Comparison of ENCODE assay signal across 21 cellular contexts in the genomic region with DNA sequence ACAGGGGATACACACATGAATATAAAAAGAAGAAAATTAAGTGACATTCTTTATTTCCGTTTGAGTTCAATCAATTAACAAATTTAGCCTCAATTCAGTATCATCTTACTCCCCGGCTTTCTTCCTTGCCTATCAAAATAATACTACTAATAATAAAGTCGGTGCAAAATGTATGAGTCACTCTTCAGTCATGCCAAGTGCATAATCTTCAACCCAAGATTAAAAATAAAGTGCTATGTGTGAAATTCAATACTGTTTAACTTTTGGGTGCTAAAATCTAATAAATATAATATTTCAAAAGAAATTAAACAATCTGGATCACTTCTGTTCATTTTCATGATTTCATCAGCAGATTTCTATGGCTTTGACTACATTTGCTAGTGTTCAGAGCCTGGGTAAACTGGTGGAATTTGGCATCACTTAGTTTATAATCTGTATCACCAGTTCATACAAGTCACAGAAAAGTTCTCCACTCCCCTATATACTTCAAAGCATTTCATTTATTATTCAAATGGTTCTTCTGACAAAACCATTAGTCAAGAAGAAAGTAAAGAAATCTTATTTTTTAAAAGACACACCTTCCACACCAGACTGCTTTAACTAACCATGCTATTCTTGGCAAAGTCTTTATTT.
DNase-seq lines count a peak whose midpoint lies in the region; ATAC-seq, FAIRE-seq and TF ChIP-seq lines count a peak whose summit lies in the region.
"Had no signal": no experiment of that assay in that cellular context is flagged by ENCODE, and none has a peak within 500 bp of the region (broad histone marks: within the 10 kb centered on the region; RNA-seq: fewer than 3 reads in every experiment).

No MANE protein-coding gene starts in this region.

- H3K36me3 Mint-ChIP-seq in astrocyte (ENCODE audit: low read depth, unreplicated experiment), result no peaks in the 10 kb centered on the region
- H3K36me3 Mint-ChIP-seq in activated naive CD4-positive, alpha-beta T cell treated with anti-CD3 and anti-CD28 coated beads, Interleukin-2, amount 50 U/mL, for 72 hours, result no peaks in the 10 kb centered on the region

- H3K9ac ChIP-seq in astrocyte (ENCODE audit: low read length), result no peak overlapping the region

- no peaks in the 10 kb centered on the region for H3K79me2 ChIP-seq in astrocyte (ENCODE audit: insufficient read depth, low read length)

- CTCF ChIA-PET in HEK293 (lab: Yijun Ruan, JAX), result interaction anchor here (0.6 kb wide), 1 partner anchor 22 kb away, joined by 3 read pairs; no protein-coding TSS in a partner anchor

- no peak for ATAC-seq in thoracic aorta (ENCODE audit: insufficient number of reproducible peaks, low FRiP score, low read depth)
- ATAC-seq in HG03457 (IDR thresholded peaks at IDR 0.05; ENCODE audit: unreplicated experiment), result no peak
- ATAC-seq in activated naive CD4-positive, alpha-beta T cell treated with anti-CD3 and anti-CD28 coated beads, Interleukin-2, amount 50 U/mL, for 72 hours, result no peak
- ATAC-seq: activated naive CD8-positive, alpha-beta T cell treated with anti-CD3 and anti-CD28 coated beads, Interleukin-2, amount 50 U/mL, for 24 hours; T-helper 17 cell had no signal

- H2AFZ ChIP-seq in astrocyte (ENCODE audit: low read depth, low read length), result no peak overlapping the region

- no peak for TF ChIP-seq POLR2A in tibial nerve (IDR thresholded peaks at IDR 0.05)

- H3K27ac ChIP-seq in HEK293 (ENCODE audit: extremely low read depth, low read depth, low read length), result no peak overlapping the region
- H3K27ac ChIP-seq in astrocyte (ENCODE audit: low read depth, low read length), result no peak overlapping the region
- H3K27ac ChIP-seq in left ventricle myocardium inferior (replicated peaks), result peak overlapping the region; percentile 18
- H3K27ac ChIP-seq in thoracic aorta, result peak overlapping the region; percentile 41 to 66
- no peak overlapping the region for H3K27ac ChIP-seq in tibial nerve
- H3K27ac ChIP-seq: C4-2B, ovary had no signal

- TF ChIP-seq EP300 in tibial nerve (IDR thresholded peaks at IDR 0.05), result no peak

- TF ChIP-seq CTCF in HEK293 (tag by site-specific recombination; IDR thresholded peaks at IDR 0.05) (no peak), astrocyte (IDR thresholded peaks at IDR 0.05; ENCODE audit: insufficient read depth, low read depth, low read length) (no peak), left ventricle myocardium inferior (IDR thresholded peaks at IDR 0.05; ENCODE audit: borderline replicate concordance) (no peak), thoracic aorta (IDR thresholded peaks at IDR 0.05) (no peak), tibial nerve (IDR thresholded peaks at IDR 0.05) (no peak)

- H3K27me3 ChIP-seq in astrocyte (ENCODE audit: insufficient read depth, low read length), result no peaks in the 10 kb centered on the region
- H3K27me3 ChIP-seq in left ventricle myocardium inferior (ENCODE audit: low read depth), result no peaks in the 10 kb centered on the region
- H3K27me3 ChIP-seq in thoracic aorta (replicated peaks; ENCODE audit: insufficient read depth), result no peaks in the 10 kb centered on the region
- H3K27me3 ChIP-seq in tibial nerve, result no peaks in the 10 kb centered on the region
- H3K27me3 ChIP-seq: ovary had no signal

- FAIRE-seq in astrocyte (lab: Jason Lieb, UNC) (peak; percentile 69), frontal cortex (lab: Jason Lieb, UNC) (no peak)

- H3K4me1 Mint-ChIP-seq in astrocyte (ENCODE audit: low read depth, unreplicated experiment), result peaks cover 6% of the 10 kb centered on the region

- no peaks in the 10 kb centered on the region for H3K36me3 ChIP-seq in HEK293 (ENCODE audit: control insufficient read depth in 2 of 2, insufficient read depth in 1 of 2, low read length in 2 of 2)
- H3K36me3 ChIP-seq in astrocyte (ENCODE audit: insufficient read depth, low read length), result no peaks in the 10 kb centered on the region
- H3K36me3 ChIP-seq in left ventricle myocardium inferior, result no peaks in the 10 kb centered on the region
- H3K36me3 ChIP-seq in thoracic aorta, result no peaks in the 10 kb centered on the region
- no peaks in the 10 kb centered on the region for H3K36me3 ChIP-seq in tibial nerve
- H3K36me3 ChIP-seq: ovary had no signal

- intact Hi-C loops in left ventricle myocardium inferior (cut with micrococcal nuclease), result no loop called here

- WGBS in tibial nerve, 2 donors, result 7 to 15% methylated on average over 3 of the region's 3 CpGs

- H3K9me3 Mint-ChIP-seq in astrocyte (ENCODE audit: unreplicated experiment), result no peaks in the 10 kb centered on the region
- H3K9me3 Mint-ChIP-seq in activated naive CD4-positive, alpha-beta T cell treated with anti-CD3 and anti-CD28 coated beads, Interleukin-2, amount 50 U/mL, for 72 hours, result no peaks in the 10 kb centered on the region
- H3K9me3 Mint-ChIP-seq: activated naive CD8-positive, alpha-beta T cell treated with anti-CD3 and anti-CD28 coated beads, Interleukin-2, amount 50 U/mL, for 24 hours; activated T-cell treated with anti-CD3 and anti-CD28 coated beads, Interleukin-2, amount 50 U/mL, for 24 hours had no signal

- H3K4me3 ChIP-seq in HEK293 (ENCODE audit: low read depth, low read length) (no peak overlapping the region), astrocyte (ENCODE audit: insufficient read depth, low read depth, low read length) (no peak overlapping the region), left ventricle myocardium inferior (no peak overlapping the region), thoracic aorta (no peak overlapping the region), tibial nerve (no peak overlapping the region)
- H3K4me3 ChIP-seq: coronary artery, ovary had no signal

- POLR2A ChIA-PET in HEK293 (lab: Yijun Ruan, JAX), result no interaction called here

- H3K4me2 ChIP-seq in astrocyte (ENCODE audit: low read length), result peak overlapping the region; percentile 20

- peaks cover 23% of the 10 kb centered on the region for H3K4me1 ChIP-seq in HEK293 (ENCODE audit: control insufficient read depth, insufficient read depth, low read length)
- peaks cover 10% of the 10 kb centered on the region for H3K4me1 ChIP-seq in astrocyte (ENCODE audit: insufficient read depth, low read length)
- H3K4me1 ChIP-seq in left ventricle myocardium inferior, result peaks cover 63% of the 10 kb centered on the region
- H3K4me1 ChIP-seq in thoracic aorta (ENCODE audit: control insufficient read depth in 1 of 2, low read depth in 2 of 2), result peaks cover 36 to 84% of the 10 kb centered on the region in 2 donors
- H3K4me1 ChIP-seq in tibial nerve, result peaks cover 0 to 77% (median 25%) of the 10 kb centered on the region in 4 donors

- H3K27ac Mint-ChIP-seq in astrocyte (ENCODE audit: unreplicated experiment), result no peak overlapping the region
- H3K27ac Mint-ChIP-seq in activated naive CD4-positive, alpha-beta T cell treated with anti-CD3 and anti-CD28 coated beads, Interleukin-2, amount 50 U/mL, for 72 hours, result no peak overlapping the region
- H3K27ac Mint-ChIP-seq: activated naive CD8-positive, alpha-beta T cell treated with anti-CD3 and anti-CD28 coated beads, Interleukin-2, amount 50 U/mL, for 24 hours; activated T-cell treated with anti-CD3 and anti-CD28 coated beads, Interleukin-2, amount 50 U/mL, for 24 hours; T-helper 17 cell had no signal

- H4K20me1 ChIP-seq in astrocyte (ENCODE audit: insufficient read depth, low read length), result no peaks in the 10 kb centered on the region

- H3K9me3 ChIP-seq in HEK293 (ENCODE audit: control insufficient read depth, insufficient read depth, low read depth, low read length), result no peaks in the 10 kb centered on the region
- H3K9me3 ChIP-seq in astrocyte (ENCODE audit: insufficient read depth, low read depth, low read length), result no peaks in the 10 kb centered on the region
- no peaks in the 10 kb centered on the region for H3K9me3 ChIP-seq in left ventricle myocardium inferior (replicated peaks)
- no peaks in the 10 kb centered on the region for H3K9me3 ChIP-seq in thoracic aorta
- H3K9me3 ChIP-seq in tibial nerve, result no peaks in the 10 kb centered on the region
- H3K9me3 ChIP-seq: ovary had no signal

- H3K4me3 Mint-ChIP-seq in astrocyte (ENCODE audit: unreplicated experiment), result no peak overlapping the region
- H3K4me3 Mint-ChIP-seq: activated naive CD8-positive, alpha-beta T cell treated with anti-CD3 and anti-CD28 coated beads, Interleukin-2, amount 50 U/mL, for 24 hours; activated T-cell treated with anti-CD3 and anti-CD28 coated beads, Interleukin-2, amount 50 U/mL, for 24 hours; T-helper 17 cell had no signal

- H3K27me3 Mint-ChIP-seq in astrocyte (ENCODE audit: low read depth, unreplicated experiment), result no peaks in the 10 kb centered on the region
- H3K27me3 Mint-ChIP-seq: activated naive CD8-positive, alpha-beta T cell treated with anti-CD3 and anti-CD28 coated beads, Interleukin-2, amount 50 U/mL, for 24 hours; activated T-cell treated with anti-CD3 and anti-CD28 coated beads, Interleukin-2, amount 50 U/mL, for 24 hours; T-helper 17 cell had no signal

- peak; percentile 51 for DNase-seq in astrocyte (ENCODE audit: low read depth)
- DNase-seq in left ventricle myocardium inferior, result no peak
- no peak for DNase-seq in thoracic aorta (ENCODE audit: low spot score)
- no peak for DNase-seq in frontal cortex (ENCODE audit: low spot score in 2 of 2)
- DNase-seq in tibial nerve (ENCODE audit: low spot score in 2 of 2), result no peak
- no peak for DNase-seq in activated naive CD4-positive, alpha-beta T cell treated with anti-CD3 and anti-CD28 coated beads, Interleukin-2, amount 50 U/mL, for 72 hours (ENCODE audit: low spot score in 2 of 2)
- DNase-seq: activated CD4-positive, alpha-beta T cell treated with anti-CD3 and anti-CD28 coated beads, Interleukin-2, amount 50 U/mL, for 1 hour; activated naive CD8-positive, alpha-beta T cell treated with anti-CD3 and anti-CD28 coated beads, Interleukin-2, amount 50 U/mL, for 24 hours; activated T-cell treated with anti-CD3 and anti-CD28 coated beads, Interleukin-2, amount 50 U/mL, for 24 hours; DMS79; H7; NCI-H146; NCI-H524; ovary; stimulated activated CD4-positive, alpha-beta T cell treated with anti-CD3 and anti-CD28 coated beads, Interleukin-15, amount 100 ng/mL, for 24 hours; substantia nigra; T-helper 17 cell had no signal

TF ChIP-seq in HEK293, 187 proteins besides CTCF, POLR2A, EP300 and RAD21 (continues in another document):
- TF ChIP-seq, protein P1, sequence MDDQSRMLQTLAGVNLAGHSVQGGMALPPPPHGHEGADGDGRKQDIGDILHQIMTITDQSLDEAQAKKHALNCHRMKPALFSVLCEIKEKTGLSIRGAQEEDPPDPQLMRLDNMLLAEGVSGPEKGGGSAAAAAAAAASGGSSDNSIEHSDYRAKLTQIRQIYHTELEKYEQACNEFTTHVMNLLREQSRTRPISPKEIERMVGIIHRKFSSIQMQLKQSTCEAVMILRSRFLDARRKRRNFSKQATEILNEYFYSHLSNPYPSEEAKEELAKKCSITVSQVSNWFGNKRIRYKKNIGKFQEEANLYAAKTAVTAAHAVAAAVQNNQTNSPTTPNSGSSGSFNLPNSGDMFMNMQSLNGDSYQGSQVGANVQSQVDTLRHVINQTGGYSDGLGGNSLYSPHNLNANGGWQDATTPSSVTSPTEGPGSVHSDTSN (CRISPR knock-in tag; IDR thresholded peaks at IDR 0.05), result no peak

Comparison
In these comparisons a context has a peak if more than half of its experiments do, and no peak if none do; other contexts are left out.
1. H3K27ac ChIP-seq: peak in left ventricle myocardium inferior (single experiment) and thoracic aorta (2 of 2); none in HEK293 (single experiment), astrocyte (single experiment) and tibial nerve (0 of 4).